Comparison of ENCODE assay signal across 1 cellular context in genomic region chr20:62367483-62368302, GRCh38.
A peak's percentile ranks its signal among the peaks of the same experiment; 100 is the strongest.
TF ChIP-seq lines count a peak whose summit lies in the region.

No MANE protein-coding gene starts in this region.

TF ChIP-seq in HepG2, 621 proteins besides CTCF, POLR2A, EP300 and RAD21 (continues in another document):
- peak; percentile 7; the same call in 1 of the 2 replicates for TF ChIP-seq CBX5 (CRISPR knock-in tag; IDR thresholded peaks at IDR 0.05; ENCODE audit: borderline replicate concordance)
- no peak for TF ChIP-seq ZNF234 (CRISPR knock-in tag; conservative IDR thresholded peaks at IDR 0.05)
- TF ChIP-seq NR2F2 (IDR thresholded peaks at IDR 0.05; ENCODE audit: borderline replicate concordance, low read depth): no peak
- TF ChIP-seq, protein P1, sequence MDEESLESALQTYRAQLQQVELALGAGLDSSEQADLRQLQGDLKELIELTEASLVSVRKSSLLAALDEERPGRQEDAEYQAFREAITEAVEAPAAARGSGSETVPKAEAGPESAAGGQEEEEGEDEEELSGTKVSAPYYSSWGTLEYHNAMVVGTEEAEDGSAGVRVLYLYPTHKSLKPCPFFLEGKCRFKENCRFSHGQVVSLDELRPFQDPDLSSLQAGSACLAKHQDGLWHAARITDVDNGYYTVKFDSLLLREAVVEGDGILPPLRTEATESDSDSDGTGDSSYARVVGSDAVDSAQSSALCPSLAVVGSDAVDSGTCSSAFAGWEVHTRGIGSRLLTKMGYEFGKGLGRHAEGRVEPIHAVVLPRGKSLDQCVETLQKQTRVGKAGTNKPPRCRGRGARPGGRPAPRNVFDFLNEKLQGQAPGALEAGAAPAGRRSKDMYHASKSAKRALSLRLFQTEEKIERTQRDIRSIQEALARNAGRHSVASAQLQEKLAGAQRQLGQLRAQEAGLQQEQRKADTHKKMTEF (CRISPR knock-in tag; IDR thresholded peaks at IDR 0.05): peak; percentile 47; the same call in 1 of the 2 replicates
- TF ChIP-seq KAT7 (CRISPR knock-in tag; IDR thresholded peaks at IDR 0.05; ENCODE audit: borderline replicate concordance): peak; percentile 40
- TF ChIP-seq ZFP36 (IDR thresholded peaks at IDR 0.05; ENCODE audit: borderline replicate concordance, low read depth, low read length, partially characterized antibody): no peak
- TF ChIP-seq NCOR1 (IDR thresholded peaks at IDR 0.05; ENCODE audit: borderline replicate concordance, low read length): peak; percentile 27; the same call in 1 of the 2 replicates
- peak; percentile 85; the same call in 1 of the 2 replicates for TF ChIP-seq ZNF501 (CRISPR knock-in tag; IDR thresholded peaks at IDR 0.05)
- TF ChIP-seq ZNF549 (CRISPR knock-in tag; IDR thresholded peaks at IDR 0.05): no peak
- no peak for TF ChIP-seq TRIM22 (IDR thresholded peaks at IDR 0.05)
- TF ChIP-seq MYC (CRISPR knock-in tag; IDR thresholded peaks at IDR 0.05; ENCODE audit: borderline replicate concordance): peak; percentile 90
- TF ChIP-seq PHB2 (IDR thresholded peaks at IDR 0.05; ENCODE audit: partially characterized antibody): no peak
- no peak; the same call in 1 of the 2 replicates for TF ChIP-seq BRF2 (CRISPR knock-in tag; IDR thresholded peaks at IDR 0.05)
- no peak for TF ChIP-seq MIXL1 (CRISPR knock-in tag; IDR thresholded peaks at IDR 0.05)
- TF ChIP-seq TEF (CRISPR knock-in tag; IDR thresholded peaks at IDR 0.05): no peak; the same call in 1 of the 2 replicates
- TF ChIP-seq SRSF4 (IDR thresholded peaks at IDR 0.05; ENCODE audit: low read depth, low read length, poor library complexity, severe bottlenecking): no peak
- TF ChIP-seq ZKSCAN5 (CRISPR knock-in tag; IDR thresholded peaks at IDR 0.05): no peak
- TF ChIP-seq ZBTB49 (CRISPR knock-in tag; IDR thresholded peaks at IDR 0.05; ENCODE audit: borderline replicate concordance): no peak
- TF ChIP-seq FOXA3 (CRISPR knock-in tag; IDR thresholded peaks at IDR 0.05): no peak
- TF ChIP-seq NPAS2 (CRISPR knock-in tag; IDR thresholded peaks at IDR 0.05; ENCODE audit: borderline replicate concordance): no peak
- TF ChIP-seq ZNF841 (CRISPR knock-in tag; IDR thresholded peaks at IDR 0.05; ENCODE audit: borderline replicate concordance): no peak
- no peak for TF ChIP-seq ZNF792 (CRISPR knock-in tag; IDR thresholded peaks at IDR 0.05)
- TF ChIP-seq, protein P2, sequence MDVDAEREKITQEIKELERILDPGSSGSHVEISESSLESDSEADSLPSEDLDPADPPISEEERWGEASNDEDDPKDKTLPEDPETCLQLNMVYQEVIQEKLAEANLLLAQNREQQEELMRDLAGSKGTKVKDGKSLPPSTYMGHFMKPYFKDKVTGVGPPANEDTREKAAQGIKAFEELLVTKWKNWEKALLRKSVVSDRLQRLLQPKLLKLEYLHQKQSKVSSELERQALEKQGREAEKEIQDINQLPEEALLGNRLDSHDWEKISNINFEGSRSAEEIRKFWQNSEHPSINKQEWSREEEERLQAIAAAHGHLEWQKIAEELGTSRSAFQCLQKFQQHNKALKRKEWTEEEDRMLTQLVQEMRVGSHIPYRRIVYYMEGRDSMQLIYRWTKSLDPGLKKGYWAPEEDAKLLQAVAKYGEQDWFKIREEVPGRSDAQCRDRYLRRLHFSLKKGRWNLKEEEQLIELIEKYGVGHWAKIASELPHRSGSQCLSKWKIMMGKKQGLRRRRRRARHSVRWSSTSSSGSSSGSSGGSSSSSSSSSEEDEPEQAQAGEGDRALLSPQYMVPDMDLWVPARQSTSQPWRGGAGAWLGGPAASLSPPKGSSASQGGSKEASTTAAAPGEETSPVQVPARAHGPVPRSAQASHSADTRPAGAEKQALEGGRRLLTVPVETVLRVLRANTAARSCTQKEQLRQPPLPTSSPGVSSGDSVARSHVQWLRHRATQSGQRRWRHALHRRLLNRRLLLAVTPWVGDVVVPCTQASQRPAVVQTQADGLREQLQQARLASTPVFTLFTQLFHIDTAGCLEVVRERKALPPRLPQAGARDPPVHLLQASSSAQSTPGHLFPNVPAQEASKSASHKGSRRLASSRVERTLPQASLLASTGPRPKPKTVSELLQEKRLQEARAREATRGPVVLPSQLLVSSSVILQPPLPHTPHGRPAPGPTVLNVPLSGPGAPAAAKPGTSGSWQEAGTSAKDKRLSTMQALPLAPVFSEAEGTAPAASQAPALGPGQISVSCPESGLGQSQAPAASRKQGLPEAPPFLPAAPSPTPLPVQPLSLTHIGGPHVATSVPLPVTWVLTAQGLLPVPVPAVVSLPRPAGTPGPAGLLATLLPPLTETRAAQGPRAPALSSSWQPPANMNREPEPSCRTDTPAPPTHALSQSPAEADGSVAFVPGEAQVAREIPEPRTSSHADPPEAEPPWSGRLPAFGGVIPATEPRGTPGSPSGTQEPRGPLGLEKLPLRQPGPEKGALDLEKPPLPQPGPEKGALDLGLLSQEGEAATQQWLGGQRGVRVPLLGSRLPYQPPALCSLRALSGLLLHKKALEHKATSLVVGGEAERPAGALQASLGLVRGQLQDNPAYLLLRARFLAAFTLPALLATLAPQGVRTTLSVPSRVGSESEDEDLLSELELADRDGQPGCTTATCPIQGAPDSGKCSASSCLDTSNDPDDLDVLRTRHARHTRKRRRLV (CRISPR knock-in tag; IDR thresholded peaks at IDR 0.05): no peak; the same call in 1 of the 2 replicates
- TF ChIP-seq ZNF496 (CRISPR knock-in tag; IDR thresholded peaks at IDR 0.05; ENCODE audit: insufficient replicate concordance): no peak
- TF ChIP-seq, protein P3, sequence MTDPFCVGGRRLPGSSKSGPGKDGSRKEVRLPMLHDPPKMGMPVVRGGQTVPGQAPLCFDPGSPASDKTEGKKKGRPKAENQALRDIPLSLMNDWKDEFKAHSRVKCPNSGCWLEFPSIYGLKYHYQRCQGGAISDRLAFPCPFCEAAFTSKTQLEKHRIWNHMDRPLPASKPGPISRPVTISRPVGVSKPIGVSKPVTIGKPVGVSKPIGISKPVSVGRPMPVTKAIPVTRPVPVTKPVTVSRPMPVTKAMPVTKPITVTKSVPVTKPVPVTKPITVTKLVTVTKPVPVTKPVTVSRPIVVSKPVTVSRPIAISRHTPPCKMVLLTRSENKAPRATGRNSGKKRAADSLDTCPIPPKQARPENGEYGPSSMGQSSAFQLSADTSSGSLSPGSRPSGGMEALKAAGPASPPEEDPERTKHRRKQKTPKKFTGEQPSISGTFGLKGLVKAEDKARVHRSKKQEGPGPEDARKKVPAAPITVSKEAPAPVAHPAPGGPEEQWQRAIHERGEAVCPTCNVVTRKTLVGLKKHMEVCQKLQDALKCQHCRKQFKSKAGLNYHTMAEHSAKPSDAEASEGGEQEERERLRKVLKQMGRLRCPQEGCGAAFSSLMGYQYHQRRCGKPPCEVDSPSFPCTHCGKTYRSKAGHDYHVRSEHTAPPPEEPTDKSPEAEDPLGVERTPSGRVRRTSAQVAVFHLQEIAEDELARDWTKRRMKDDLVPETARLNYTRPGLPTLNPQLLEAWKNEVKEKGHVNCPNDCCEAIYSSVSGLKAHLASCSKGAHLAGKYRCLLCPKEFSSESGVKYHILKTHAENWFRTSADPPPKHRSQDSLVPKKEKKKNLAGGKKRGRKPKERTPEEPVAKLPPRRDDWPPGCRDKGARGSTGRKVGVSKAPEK (CRISPR knock-in tag; IDR thresholded peaks at IDR 0.05; ENCODE audit: borderline replicate concordance): peak; percentile 85; the same call in 1 of the 2 replicates
- TF ChIP-seq, protein P4, sequence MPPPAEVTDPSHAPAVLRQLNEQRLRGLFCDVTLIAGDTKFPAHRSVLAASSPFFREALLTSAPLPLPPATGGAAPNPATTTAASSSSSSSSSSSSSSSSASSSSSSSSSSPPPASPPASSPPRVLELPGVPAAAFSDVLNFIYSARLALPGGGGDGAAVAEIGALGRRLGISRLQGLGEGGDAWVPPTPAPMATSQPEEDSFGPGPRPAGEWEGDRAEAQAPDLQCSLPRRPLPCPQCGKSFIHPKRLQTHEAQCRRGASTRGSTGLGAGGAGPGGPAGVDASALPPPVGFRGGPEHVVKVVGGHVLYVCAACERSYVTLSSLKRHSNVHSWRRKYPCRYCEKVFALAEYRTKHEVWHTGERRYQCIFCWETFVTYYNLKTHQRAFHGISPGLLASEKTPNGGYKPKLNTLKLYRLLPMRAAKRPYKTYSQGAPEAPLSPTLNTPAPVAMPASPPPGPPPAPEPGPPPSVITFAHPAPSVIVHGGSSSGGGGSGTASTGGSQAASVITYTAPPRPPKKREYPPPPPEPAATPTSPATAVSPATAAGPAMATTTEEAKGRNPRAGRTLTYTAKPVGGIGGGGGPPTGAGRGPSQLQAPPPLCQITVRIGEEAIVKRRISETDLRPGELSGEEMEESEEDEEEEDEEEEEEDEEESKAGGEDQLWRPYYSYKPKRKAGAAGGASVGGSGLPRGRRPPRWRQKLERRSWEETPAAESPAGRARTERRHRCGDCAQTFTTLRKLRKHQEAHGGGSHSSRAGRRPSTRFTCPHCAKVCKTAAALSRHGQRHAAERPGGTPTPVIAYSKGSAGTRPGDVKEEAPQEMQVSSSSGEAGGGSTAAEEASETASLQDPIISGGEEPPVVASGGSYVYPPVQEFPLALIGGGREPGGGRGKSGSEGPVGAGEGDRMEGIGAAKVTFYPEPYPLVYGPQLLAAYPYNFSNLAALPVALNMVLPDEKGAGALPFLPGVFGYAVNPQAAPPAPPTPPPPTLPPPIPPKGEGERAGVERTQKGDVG (CRISPR knock-in tag; IDR thresholded peaks at IDR 0.05; ENCODE audit: borderline replicate concordance): peak; percentile 90; the same call in 1 of the 2 replicates
- TF ChIP-seq TGIF2 (CRISPR knock-in tag; IDR thresholded peaks at IDR 0.05): peak; percentile 78; the same call in 1 of the 2 replicates
- TF ChIP-seq MEIS2 (CRISPR knock-in tag; IDR thresholded peaks at IDR 0.05): no peak; the same call in 1 of the 2 replicates
